In the genomic region with DNA sequence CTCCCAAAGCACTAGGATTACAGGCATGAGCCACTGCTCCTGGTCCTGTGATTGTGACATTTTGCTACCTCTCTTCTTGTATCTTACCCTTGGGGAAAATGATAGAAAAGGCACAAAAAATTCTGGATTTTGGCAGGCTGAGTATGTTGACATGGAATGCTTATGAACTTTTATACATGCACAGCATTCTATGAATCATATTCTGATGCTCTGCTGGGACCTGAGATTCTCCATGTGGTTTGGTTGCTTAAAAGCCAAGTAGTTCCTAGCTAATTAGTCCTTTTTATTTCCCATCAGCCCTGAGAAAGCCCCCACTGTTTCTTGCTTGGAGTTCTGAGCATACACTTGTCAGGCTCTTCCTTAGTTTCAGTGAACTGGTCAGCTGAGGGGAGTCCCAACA, we compare ENCODE assay signal across 17 cellular contexts.
"Had no signal": no experiment of that assay in that cellular context is flagged by ENCODE, and none has a peak within 500 bp of the region (broad histone marks: within the 10 kb centered on the region; RNA-seq: fewer than 3 reads in every experiment).

No MANE protein-coding gene starts in this region.

- H3K4me3 ChIP-seq: body of pancreas, heart right ventricle, ovary, sigmoid colon had no signal

- H3K4me3 Mint-ChIP-seq: activated naive CD4-positive, alpha-beta T cell treated with anti-CD3 and anti-CD28 coated beads, Interleukin-2, amount 10 ng/mL, durations not matched to agents 7 days and 5 days; central memory CD8-positive, alpha-beta T cell; stimulated activated naive CD8-positive, alpha-beta T cell treated with anti-CD3 and anti-CD28 coated beads, Interleukin-15, amount 100 ng/mL, for 72 hours had no signal

- DNase-seq: activated CD4-positive, alpha-beta T cell treated with anti-CD3 and anti-CD28 coated beads, Interleukin-2, amount 50 U/mL, for 1 hour; activated naive CD4-positive, alpha-beta T cell treated with anti-CD3 and anti-CD28 coated beads, Interleukin-2, amount 10 ng/mL, durations not matched to agents 7 days and 5 days; activated T-cell treated with anti-CD3 and anti-CD28 coated beads for 4 hours; body of pancreas; dermis blood vessel endothelial cell; erythroblast; heart right ventricle; left ventricle myocardium superior; mesenchymal stem cell; ovary; sigmoid colon; stimulated activated CD4-positive, alpha-beta T cell treated with anti-CD3 and anti-CD28 coated beads, Interleukin-4, amount 100 ng/mL, for 1 hour; stimulated activated CD8-positive, alpha-beta memory T cell treated with anti-CD3 and anti-CD28 coated beads, Interleukin-4, amount 100 ng/mL, for 48 hours; stimulated activated naive CD8-positive, alpha-beta T cell treated with anti-CD3 and anti-CD28 coated beads, Interleukin-15, amount 100 ng/mL, for 72 hours; T-helper 2 cell had no signal

- H3K9me3 Mint-ChIP-seq: activated naive CD4-positive, alpha-beta T cell treated with anti-CD3 and anti-CD28 coated beads, Interleukin-2, amount 10 ng/mL, durations not matched to agents 7 days and 5 days; activated T-helper 2 cell treated with anti-CD3 and anti-CD28 coated beads, Interferon-gamma antibody, Interleukin-2, Interleukin-4, amounts not matched to agents 10 μg/mL and 5 μg/mL and 100 μg/mL, durations not matched to agents 14 hours and 24 hours and 36 hours; central memory CD8-positive, alpha-beta T cell; stimulated activated naive CD8-positive, alpha-beta T cell treated with anti-CD3 and anti-CD28 coated beads, Interleukin-15, amount 100 ng/mL, for 72 hours had no signal

- ATAC-seq: body of pancreas; heart right ventricle; left ventricle myocardium superior; stimulated activated naive CD8-positive, alpha-beta T cell treated with anti-CD3 and anti-CD28 coated beads, Interleukin-15, amount 100 ng/mL, for 72 hours had no signal

- H3K27ac Mint-ChIP-seq: activated naive CD4-positive, alpha-beta T cell treated with anti-CD3 and anti-CD28 coated beads, Interleukin-2, amount 10 ng/mL, durations not matched to agents 7 days and 5 days; activated T-helper 2 cell treated with anti-CD3 and anti-CD28 coated beads, Interferon-gamma antibody, Interleukin-2, Interleukin-4, amounts not matched to agents 10 μg/mL and 5 μg/mL and 100 μg/mL, durations not matched to agents 14 hours and 24 hours and 36 hours; stimulated activated naive CD8-positive, alpha-beta T cell treated with anti-CD3 and anti-CD28 coated beads, Interleukin-15, amount 100 ng/mL, for 72 hours had no signal
